17 cellular contexts compared by ENCODE assay signal in genomic region chr5:158385982-158386381, GRCh38.
DNase-seq lines count a peak whose midpoint lies in the region; ATAC-seq, FAIRE-seq and TF ChIP-seq lines count a peak whose summit lies in the region.
"Had no signal": no experiment of that assay in that cellular context is flagged by ENCODE, and none has a peak within 500 bp of the region (broad histone marks: within the 10 kb centered on the region; RNA-seq: fewer than 3 reads in every experiment).

No MANE protein-coding gene starts in this region.

- no peak for TF ChIP-seq POLR2A in endothelial cell of umbilical vein (IDR thresholded peaks at IDR 0.05; ENCODE audit: low read depth, low read length)

- H3K27me3 Mint-ChIP-seq in osteocyte (ENCODE audit: unreplicated experiment): no peaks in the 10 kb centered on the region
- H3K27me3 Mint-ChIP-seq: B cell had no signal

- no peak overlapping the region for H3K4me3 Mint-ChIP-seq in osteocyte (ENCODE audit: unreplicated experiment)
- H3K4me3 Mint-ChIP-seq: B cell; CD4-positive, alpha-beta memory T cell had no signal

- CTCF ChIA-PET in endothelial cell of umbilical vein (lab: Charles Lee): no interaction called here

- H3K9me3 ChIP-seq in GM23248 (ENCODE audit: low read depth): no peaks in the 10 kb centered on the region
- no peaks in the 10 kb centered on the region for H3K9me3 ChIP-seq in endothelial cell of umbilical vein (replicated peaks; ENCODE audit: control insufficient read depth, insufficient read depth, low read length)

- H3F3A ChIP-seq in GM23248 (ENCODE audit: insufficient read depth): peaks cover 64% of the 10 kb centered on the region

- no peaks in the 10 kb centered on the region for H3K36me3 Mint-ChIP-seq in osteocyte (ENCODE audit: unreplicated experiment)
- H3K36me3 Mint-ChIP-seq: CD4-positive, alpha-beta memory T cell had no signal

- H3K9me2 ChIP-seq in GM23248 (ENCODE audit: insufficient read depth): no peaks in the 10 kb centered on the region

- no peaks in the 10 kb centered on the region for H3K79me2 ChIP-seq in GM23248 (ENCODE audit: insufficient read depth)
- no peaks in the 10 kb centered on the region for H3K79me2 ChIP-seq in endothelial cell of umbilical vein (ENCODE audit: control insufficient read depth, insufficient read depth, low read length)

- H3K4me1 Mint-ChIP-seq in osteocyte (ENCODE audit: unreplicated experiment): peaks cover 62% of the 10 kb centered on the region
- H3K4me1 Mint-ChIP-seq: CD4-positive, alpha-beta memory T cell had no signal

- DNase-seq in GM23248: no peak
- DNase-seq in NCI-H69 (lab: John Stamatoyannopoulos, UW): peak; percentile 6
- no peak for DNase-seq in endothelial cell of umbilical vein (ENCODE audit: low read depth, low spot score)
- no peak for DNase-seq in osteocyte (ENCODE audit: extremely low spot score, unreplicated experiment)
- DNase-seq in anterior cingulate cortex (lab: John Stamatoyannopoulos, UW): no peak
- no peak for DNase-seq in NCI-H446 treated with DMSO at 0.1 percent for 48 hours (lab: John Stamatoyannopoulos, UW)
- DNase-seq: Calu3; CD4-positive, alpha-beta memory T cell; DMS79; GOT3; Karpas-422; NCI-H1105; NCI-H187; NCI-H226; SJCRH30 had no signal

- intact Hi-C loops in endothelial cell of umbilical vein (cut with micrococcal nuclease): loop anchor here (1.0 kb wide), 1 partner anchor 311 kb away; no protein-coding TSS in a partner anchor

- H3K27me3 ChIP-seq in GM23248 (replicated peaks; ENCODE audit: insufficient read depth) (no peaks in the 10 kb centered on the region), endothelial cell of umbilical vein (ENCODE audit: control insufficient read depth in 2 of 2, insufficient read depth in 2 of 2, low read length in 2 of 2) (no peaks in the 10 kb centered on the region)
- H3K27me3 ChIP-seq: SJCRH30 had no signal

- H3K9me1 ChIP-seq in endothelial cell of umbilical vein (replicated peaks; ENCODE audit: control insufficient read depth, extremely low read depth, insufficient read depth, low read length): no peaks in the 10 kb centered on the region

- POLR2A ChIA-PET in endothelial cell of umbilical vein (lab: Charles Lee): no interaction called here

- no peak for ATAC-seq in HG03457 (IDR thresholded peaks at IDR 0.05; ENCODE audit: unreplicated experiment)

- dilution Hi-C loops in endothelial cell of umbilical vein (cut with MboI; ENCODE audit: extremely low pct_ligation_motif_present, low sequenced_read_pairs): no loop called here

- peaks cover 53% of the 10 kb centered on the region for H3K4me1 ChIP-seq in GM23248 (ENCODE audit: insufficient read depth)
- H3K4me1 ChIP-seq in endothelial cell of umbilical vein (ENCODE audit: control insufficient read depth, extremely low read depth, insufficient read depth, low read length): peaks cover 37% of the 10 kb centered on the region

- no peak for FAIRE-seq in endothelial cell of umbilical vein (lab: Jason Lieb, UNC)

- H3K27ac Mint-ChIP-seq in osteocyte (ENCODE audit: unreplicated experiment): peak overlapping the region; percentile 95
- H3K27ac Mint-ChIP-seq: B cell; CD4-positive, alpha-beta memory T cell had no signal

- no TSS peak for BruUV-seq in endothelial cell of umbilical vein (replicated peaks; lab: Mats Ljungman, UMichigan)

- TF ChIP-seq CTCF in endothelial cell of umbilical vein (IDR thresholded peaks at IDR 0.05; ENCODE audit: extremely low read depth in 1 of 2, insufficient read depth in 1 of 2, low read depth in 1 of 2, low read length in 2 of 2): no peak
- TF ChIP-seq CTCF in osteocyte (IDR thresholded peaks at IDR 0.05): no peak

- 81 to 84% methylated on average over 3 of the region's 3 CpGs for WGBS in GM23248 (ENCODE audit: low coverage in 1 of 2, low lambda C conversion rate in 2 of 2, missing lambda C conversion rate in 2 of 2), 2 experiments

- H3K4me2 ChIP-seq in GM23248 (ENCODE audit: unreplicated experiment) (peak overlapping the region; percentile 59), endothelial cell of umbilical vein (ENCODE audit: insufficient read depth, low read length) (no peak overlapping the region)

- H3K4me3 ChIP-seq in GM23248: no peak overlapping the region
- H3K4me3 ChIP-seq in endothelial cell of umbilical vein (replicated peaks in 1 of 3; ENCODE audit: insufficient read depth in 1 of 3, low read depth in 1 of 3, low read length in 3 of 3): no peak overlapping the region
- H3K4me3 ChIP-seq: SJCRH30 had no signal

- H4K20me1 ChIP-seq in GM23248 (ENCODE audit: insufficient read depth) (no peaks in the 10 kb centered on the region), endothelial cell of umbilical vein (replicated peaks; ENCODE audit: control insufficient read depth, extremely low read depth, insufficient read depth, low read length) (no peaks in the 10 kb centered on the region)

- H3K9me3 Mint-ChIP-seq in osteocyte (ENCODE audit: unreplicated experiment): peaks cover 5% of the 10 kb centered on the region

- H3K36me3 ChIP-seq in GM23248 (ENCODE audit: low read depth) (no peaks in the 10 kb centered on the region), endothelial cell of umbilical vein (ENCODE audit: control insufficient read depth in 2 of 2, extremely low read depth in 1 of 2, insufficient read depth in 2 of 2, low read length in 2 of 2) (no peaks in the 10 kb centered on the region)
- H3K36me3 ChIP-seq: SJCRH30 had no signal

- H3K27ac ChIP-seq in GM23248: peak overlapping the region; percentile 89
- peak overlapping the region; percentile 70 for H3K27ac ChIP-seq in endothelial cell of umbilical vein (ENCODE audit: insufficient read depth, low read depth, low read length)
- H3K27ac ChIP-seq: SJCRH30 had no signal

- in situ Hi-C loops in GM23248 (cut with MboI): no loop called here

- H2AFZ ChIP-seq in GM23248: 0 out of 2 replicates have a peak overlapping the region, but pooled peaks have one; percentile 45
- no peak overlapping the region for H2AFZ ChIP-seq in endothelial cell of umbilical vein (ENCODE audit: low read depth, low read length)

- H3K9ac ChIP-seq in GM23248 (peak overlapping the region; percentile 53; the same call in 1 of the 2 replicates), endothelial cell of umbilical vein (replicated peaks; ENCODE audit: extremely low read depth, insufficient read depth, low read length) (no peak overlapping the region)

TF ChIP-seq in endothelial cell of umbilical vein, 7 proteins besides CTCF, POLR2A, EP300 and RAD21:
- TF ChIP-seq POLR2AphosphoS5 (IDR thresholded peaks at IDR 0.05; ENCODE audit: insufficient read depth, low read depth, low read length) (no peak), MYC (IDR thresholded peaks at IDR 0.05; ENCODE audit: low read depth, low read length) (no peak), EZH2 (IDR thresholded peaks at IDR 0.05; ENCODE audit: borderline replicate concordance, low read depth, low read length, severe bottlenecking) (no peak), GATA2 (IDR thresholded peaks at IDR 0.05; ENCODE audit: insufficient read depth, insufficient read length, low read depth, low read length) (no peak), FOS (IDR thresholded peaks at IDR 0.05; ENCODE audit: borderline replicate concordance, insufficient read depth, low read length) (no peak)
- TF ChIP-seq, protein P1, sequence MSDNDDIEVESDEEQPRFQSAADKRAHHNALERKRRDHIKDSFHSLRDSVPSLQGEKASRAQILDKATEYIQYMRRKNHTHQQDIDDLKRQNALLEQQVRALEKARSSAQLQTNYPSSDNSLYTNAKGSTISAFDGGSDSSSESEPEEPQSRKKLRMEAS (IDR thresholded peaks at IDR 0.05; ENCODE audit: insufficient read depth, insufficient read length): no peak
